12 cellular contexts compared by ENCODE assay signal in the genomic region with DNA sequence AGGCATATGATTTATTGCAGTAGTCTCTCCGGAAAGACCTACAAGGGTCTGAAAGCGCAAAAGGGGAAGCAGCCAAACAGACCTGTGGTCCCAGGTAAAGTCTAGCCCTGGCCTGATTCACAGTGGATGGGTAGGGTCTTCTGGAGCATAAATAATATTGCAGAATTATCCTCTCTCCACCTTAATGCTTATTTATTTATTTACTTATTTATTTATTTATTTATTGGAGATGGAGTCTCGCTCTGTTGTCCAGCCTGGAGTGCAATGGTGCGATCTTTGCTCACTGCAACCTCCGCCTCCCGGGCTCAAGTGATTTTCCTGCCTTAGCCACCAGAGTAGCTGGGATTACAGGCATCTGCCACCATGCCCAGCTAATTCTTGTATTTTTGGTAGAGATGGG. TPM values are rescaled to one million over a fixed set of nuclear protein-coding genes. Genes with fewer than 3 reads are reported as not detected.
"Had no signal": no experiment of that assay in that cellular context is flagged by ENCODE, and none has a peak within 500 bp of the region (broad histone marks: within the 10 kb centered on the region; RNA-seq: fewer than 3 reads in every experiment).

No MANE protein-coding gene starts in this region.

- H3K4me2 ChIP-seq: GM23338 had no signal

- H3K27ac ChIP-seq: GM23248 had no signal

- H3K4me3 Mint-ChIP-seq: GM23338, H9, HFFc6 had no signal

- H3K4me3 ChIP-seq: GM23248, GM23338, HAP-1 had no signal

- ATAC-seq: GM23338, HCT116 had no signal

- H3K9me3 ChIP-seq: HAP-1 had no signal

- H3K9ac ChIP-seq: GM23248 had no signal

- H3K9me3 Mint-ChIP-seq: GM23338, H9, HFFc6 had no signal

- H2AFZ ChIP-seq: GM23248, GM23338 had no signal

- DNase-seq: GOT3, H7, HCEC 1CT, HFFc6 had no signal

- FAIRE-seq: H1, H54 had no signal

- H3K27ac Mint-ChIP-seq: GM23338, H9, HFFc6 had no signal

- H3K36me3 ChIP-seq: HAP-1 had no signal

RNA-seq across cellular contexts. Expression of a gene that starts 11.8 kb away (rescaled TPM):
- total RNA-seq: GM23248, H4, HFFc6 had no signal
- polyA plus RNA-seq: GM23248 had no signal

RNA-seq across cellular contexts. Expression of a gene that starts 53.4 kb away (rescaled TPM):
- total RNA-seq: GM23248, HFFc6 had no signal
- polyA plus RNA-seq: GM23248 had no signal
